Comparison of ENCODE assay signal across 20 cellular contexts in genomic region chr15:26201177-26201858, GRCh38.
DNase-seq lines count a peak whose midpoint lies in the region; ATAC-seq and TF ChIP-seq lines count a peak whose summit lies in the region.
"Had no signal": no experiment of that assay in that cellular context is flagged by ENCODE, and none has a peak within 500 bp of the region (broad histone marks: within the 10 kb centered on the region; RNA-seq: fewer than 3 reads in every experiment).

No MANE protein-coding gene starts in this region.

- peak; percentile 0 for DNase-seq in COR-L47 (lab: John Stamatoyannopoulos, UW)
- peak; percentile 66 for DNase-seq in NCI-H1092 treated with DMSO at 0.1 percent for 48 hours (lab: John Stamatoyannopoulos, UW)
- peak; percentile 1 for DNase-seq in NCI-H774 (lab: John Stamatoyannopoulos, UW)
- peak; percentile 5 for DNase-seq in iPS DF 6.9 (ENCODE audit: low read depth, low spot score)
- DNase-seq in vagina (ENCODE audit: extremely low spot score in 2 of 2) = no peak
- DNase-seq in GM19238 (ENCODE audit: insufficient read length, low spot score) = no peak
- no peak for DNase-seq in NCI-H345 treated with DMSO at 0.1 percent for 48 hours (lab: John Stamatoyannopoulos, UW; ENCODE audit: unreplicated experiment)
- DNase-seq: CD4-positive, alpha-beta memory T cell; DMS79; Kasumi-1; MG63; NCI-H1048; NCI-H1694; NCI-H2171; NCI-H446; NCI-H82; T-helper 1 cell had no signal

- intact Hi-C loops in vagina (cut with DNase I) = no loop called here

- TF ChIP-seq POLR2A in vagina (IDR thresholded peaks at IDR 0.05) = no peak

- H3K27me3 ChIP-seq in iPS DF 6.9 (ENCODE audit: control insufficient read depth, insufficient read depth, low read length) = no peaks in the 10 kb centered on the region
- H3K27me3 ChIP-seq in vagina = no peaks in the 10 kb centered on the region
- H3K27me3 ChIP-seq: MG63 had no signal

- TF ChIP-seq CTCF in vagina (IDR thresholded peaks at IDR 0.05) = no peak

- H3K36me3 ChIP-seq in iPS DF 6.9 (ENCODE audit: control insufficient read depth, insufficient read depth, low read length) (no peaks in the 10 kb centered on the region), vagina (no peaks in the 10 kb centered on the region)
- H3K36me3 ChIP-seq: HAP-1, MG63 had no signal

- H3K9me3 ChIP-seq in iPS DF 6.9 (ENCODE audit: control insufficient read depth, insufficient read depth, low read length) = no peaks in the 10 kb centered on the region
- H3K9me3 ChIP-seq in vagina = no peaks in the 10 kb centered on the region
- H3K9me3 ChIP-seq: A549, HAP-1, MG63 had no signal

- H3K4me1 ChIP-seq in iPS DF 6.9 (ENCODE audit: control insufficient read depth, insufficient read depth, low read length) (peaks cover 5% of the 10 kb centered on the region), vagina (no peaks in the 10 kb centered on the region)
- H3K4me1 ChIP-seq: A549, HAP-1 had no signal

- no peak for ATAC-seq in GM18858 (IDR thresholded peaks at IDR 0.05; ENCODE audit: unreplicated experiment)
- ATAC-seq: A549 had no signal

- H3K27ac ChIP-seq in iPS DF 6.9 (ENCODE audit: low read length) (peak overlapping the region; percentile 53), vagina (no peak overlapping the region)
- H3K27ac ChIP-seq: A549 had no signal

- WGBS in iPS DF 6.9 (ENCODE audit: insufficient coverage, insufficient read length) = no CpG with 5 or more reads among the region's 9 CpGs

- no peak overlapping the region for H3K4me3 ChIP-seq in iPS DF 6.9 (ENCODE audit: low read length)
- H3K4me3 ChIP-seq in vagina = no peak overlapping the region
- H3K4me3 ChIP-seq: A549, HAP-1, MG63 had no signal

Comparison
In these comparisons a context has a peak if more than half of its experiments do, and no peak if none do; other contexts are left out.
1. DNase-seq: peak in COR-L47 (single experiment), NCI-H1092 treated with DMSO at 0.1 percent for 48 hours (single experiment), NCI-H774 (single experiment) and iPS DF 6.9 (single experiment); none in vagina (0 of 2), GM19238 (single experiment) and NCI-H345 treated with DMSO at 0.1 percent for 48 hours (single experiment).